ENCODE assay signal across 12 cellular contexts in genomic region chr5:122478741-122479459, GRCh38.
DNase-seq lines count a peak whose midpoint lies in the region; ATAC-seq and TF ChIP-seq lines count a peak whose summit lies in the region.
"Had no signal": no experiment of that assay in that cellular context is flagged by ENCODE, and none has a peak within 500 bp of the region (broad histone marks: within the 10 kb centered on the region; RNA-seq: fewer than 3 reads in every experiment).

No MANE protein-coding gene starts in this region.

- intact Hi-C loops in prostate gland (cut with DNase I) = no loop called here

- H3K9me3 Mint-ChIP-seq in activated naive CD8-positive, alpha-beta T cell treated with anti-CD3 and anti-CD28 coated beads for 36 hours = no peaks in the 10 kb centered on the region

- no peak overlapping the region for H3K27ac Mint-ChIP-seq in activated naive CD8-positive, alpha-beta T cell treated with anti-CD3 and anti-CD28 coated beads for 36 hours
- H3K27ac Mint-ChIP-seq: CD14-positive monocyte, GM23338 had no signal

- H3K27me3 Mint-ChIP-seq in activated naive CD8-positive, alpha-beta T cell treated with anti-CD3 and anti-CD28 coated beads for 36 hours = peaks cover 4% of the 10 kb centered on the region

- TF ChIP-seq CTCF in foreskin keratinocyte (conservative IDR thresholded peaks at IDR 0.05) (no peak), prostate gland (IDR thresholded peaks at IDR 0.05) (no peak)

- H3K27ac ChIP-seq in SK-N-MC = no peak overlapping the region
- H3K27ac ChIP-seq in foreskin keratinocyte = no peak overlapping the region
- H3K27ac ChIP-seq in prostate gland = peak overlapping the region; percentile 50 to 52

- H3K27me3 ChIP-seq in foreskin keratinocyte (no peaks in the 10 kb centered on the region), prostate gland (replicated peaks; ENCODE audit: insufficient read depth) (no peaks in the 10 kb centered on the region)

- H3K9me3 ChIP-seq in SK-N-MC (ENCODE audit: low read depth, low read length) = no peaks in the 10 kb centered on the region
- no peaks in the 10 kb centered on the region for H3K9me3 ChIP-seq in prostate gland

- no peak overlapping the region for H3K4me3 Mint-ChIP-seq in activated naive CD8-positive, alpha-beta T cell treated with anti-CD3 and anti-CD28 coated beads for 36 hours
- H3K4me3 Mint-ChIP-seq: CD14-positive monocyte, GM23338 had no signal

- H3K36me3 ChIP-seq in SK-N-MC (ENCODE audit: insufficient read depth, low read length) = no peaks in the 10 kb centered on the region
- no peaks in the 10 kb centered on the region for H3K36me3 ChIP-seq in prostate gland

- ATAC-seq in foreskin keratinocyte (peak; percentile 90), GM21447 (IDR thresholded peaks at IDR 0.05; ENCODE audit: unreplicated experiment) (no peak), HG03196 (IDR thresholded peaks at IDR 0.05; ENCODE audit: unreplicated experiment) (no peak)
- ATAC-seq: GM23338 had no signal

- DNase-seq in H4 (ENCODE audit: low spot score) (peak; percentile 90), SK-N-MC (ENCODE audit: low read depth, low spot score) (peak; percentile 50), foreskin keratinocyte (peak; percentile 63 to 84), prostate gland (ENCODE audit: low spot score) (peak; percentile 68), medulla oblongata (ENCODE audit: extremely low spot score) (no peak)
- DNase-seq in activated naive CD8-positive, alpha-beta T cell treated with anti-CD3 and anti-CD28 coated beads for 36 hours = no peak
- DNase-seq: NCI-H2227 treated with DMSO at 0.1 percent for 48 hours; stimulated activated naive CD4-positive, alpha-beta T cell treated with Interleukin-2 at 50 U/mL for 16 hours had no signal

- no peaks in the 10 kb centered on the region for H3K4me1 Mint-ChIP-seq in activated naive CD8-positive, alpha-beta T cell treated with anti-CD3 and anti-CD28 coated beads for 36 hours
- H3K4me1 Mint-ChIP-seq: CD14-positive monocyte had no signal

- no peak overlapping the region for H3K9ac ChIP-seq in SK-N-MC (ENCODE audit: insufficient read length)

- peaks cover 2% of the 10 kb centered on the region for H3K4me1 ChIP-seq in foreskin keratinocyte
- no peaks in the 10 kb centered on the region for H3K4me1 ChIP-seq in prostate gland (replicated peaks)

- WGBS in prostate gland = 41% methylated on average over 4 of the region's 4 CpGs

- H3K4me3 ChIP-seq in SK-N-MC (no peak overlapping the region), prostate gland (peak overlapping the region in 1 of 2 donors; percentile 18)
- H3K4me3 ChIP-seq: GM23338 had no signal

- no peaks in the 10 kb centered on the region for H3K36me3 Mint-ChIP-seq in activated naive CD8-positive, alpha-beta T cell treated with anti-CD3 and anti-CD28 coated beads for 36 hours
- H3K36me3 Mint-ChIP-seq: CD14-positive monocyte had no signal

- TF ChIP-seq POLR2A in prostate gland (IDR thresholded peaks at IDR 0.05) = no peak

Comparison
In these comparisons a context has a peak if more than half of its experiments do, and no peak if none do; other contexts are left out.
1. DNase-seq: peak in H4 (single experiment), SK-N-MC (single experiment), foreskin keratinocyte (2 of 2) and prostate gland (single experiment); none in activated naive CD8-positive, alpha-beta T cell treated with anti-CD3 and anti-CD28 coated beads for 36 hours (single experiment) and medulla oblongata (single experiment).
2. H3K27ac ChIP-seq: peak in prostate gland (2 of 2); none in SK-N-MC (single experiment) and foreskin keratinocyte (single experiment).